ENCODE assay signal across 8 cellular contexts in the genomic region with DNA sequence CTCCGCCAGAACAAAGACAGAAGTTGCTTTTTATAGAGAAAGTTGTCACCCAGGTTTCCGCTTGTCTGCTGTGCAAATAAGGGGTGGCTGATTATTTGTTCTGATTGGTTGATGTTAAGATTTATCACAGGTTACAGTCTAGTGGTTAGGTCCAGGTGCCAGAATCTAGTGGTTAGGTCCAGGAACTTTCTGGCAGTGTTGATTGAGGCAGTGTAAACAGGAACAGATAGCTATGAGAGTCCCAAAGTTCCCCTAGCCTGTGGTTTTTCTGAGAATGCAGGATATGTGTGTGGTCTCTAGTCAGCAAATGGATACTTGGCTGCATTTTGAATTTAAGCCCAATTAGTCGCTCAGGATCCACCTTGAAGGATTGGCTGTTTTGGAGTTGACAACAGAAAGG.
DNase-seq lines count a peak whose midpoint lies in the region; ATAC-seq and TF ChIP-seq lines count a peak whose summit lies in the region.

No MANE protein-coding gene starts in this region.

- no peak overlapping the region for H3K56ac ChIP-seq in H9 (ENCODE audit: insufficient read length, low read depth, low read length)

- H2BK20ac ChIP-seq in H9 (ENCODE audit: low read depth, low read length, poor library complexity, severe bottlenecking), result no peak overlapping the region

- H2BK5ac ChIP-seq in H9 (ENCODE audit: insufficient read length, low read length), result no peak overlapping the region

- H3K27ac ChIP-seq in CD4-positive, CD25-positive, alpha-beta regulatory T cell (ENCODE audit: insufficient read depth, low read length, poor library complexity, severe bottlenecking), result peak overlapping the region; percentile 19
- no peak overlapping the region for H3K27ac ChIP-seq in left lung
- H3K27ac ChIP-seq in stomach, result no peak overlapping the region
- H3K27ac ChIP-seq in H9 (ENCODE audit: insufficient read length, low read depth, low read length), result no peak overlapping the region

- no peaks in the 10 kb centered on the region for H3K27me3 Mint-ChIP-seq in CD4-positive, CD25-positive, alpha-beta regulatory T cell
- H3K27me3 Mint-ChIP-seq in H9 (ENCODE audit: low read depth), result peaks cover 2% of the 10 kb centered on the region; the same call in 1 of the 2 replicates

- intact Hi-C loops in left lung (cut with DNase I), result no loop called here
- intact Hi-C loops in stomach (cut with DNase I; ENCODE audit: low total_unique reads), result no loop called here

- no peak overlapping the region for H3K9ac ChIP-seq in H9 (ENCODE audit: extremely low read depth, insufficient read length, low read length)

- no peaks in the 10 kb centered on the region for H3K79me2 ChIP-seq in H9 (ENCODE audit: insufficient read depth, low read length)

- H2BK15ac ChIP-seq in H9 (ENCODE audit: low read depth, low read length), result no peak overlapping the region

- no peak overlapping the region for H3K4me2 ChIP-seq in H9 (ENCODE audit: insufficient read depth, insufficient read length, low read length)

- peaks cover 3% of the 10 kb centered on the region for H3K36me3 Mint-ChIP-seq in CD4-positive, CD25-positive, alpha-beta regulatory T cell
- no peaks in the 10 kb centered on the region for H3K36me3 Mint-ChIP-seq in H9 (ENCODE audit: insufficient read depth in 1 of 3, low read depth in 3 of 3)

- peak overlapping the region; percentile 42 for H3K4me3 ChIP-seq in CD4-positive, CD25-positive, alpha-beta regulatory T cell (ENCODE audit: low read depth, low read length)
- H3K4me3 ChIP-seq in Jurkat, Clone E6-1 (ENCODE audit: low read length), result no peak overlapping the region
- no peak overlapping the region for H3K4me3 ChIP-seq in left lung
- H3K4me3 ChIP-seq in stomach, result no peak overlapping the region

- peaks cover 11 to 52% (median 32%) of the 10 kb centered on the region in 4 donors for H3K4me1 Mint-ChIP-seq in CD4-positive, CD25-positive, alpha-beta regulatory T cell
- H3K4me1 Mint-ChIP-seq in H9, result no peaks in the 10 kb centered on the region

- H2BK120ac ChIP-seq in H9 (ENCODE audit: low read depth, low read length, poor library complexity, severe bottlenecking), result no peak overlapping the region

- WGBS in stomach, 5 donors, result 11 to 39% (median 28%) methylated on average over 3 of the region's 3 CpGs
- WGBS in H9 (ENCODE audit: extremely low coverage, insufficient read length, low lambda C conversion rate), result no CpG with 5 or more reads among the region's 3 CpGs

- no peak overlapping the region for H4K91ac ChIP-seq in H9 (ENCODE audit: insufficient read length, low read depth, low read length)

- H3K9me3 Mint-ChIP-seq in CD4-positive, CD25-positive, alpha-beta regulatory T cell, result peaks cover 0 to 5% (median 2%) of the 10 kb centered on the region in 7 donors
- no peaks in the 10 kb centered on the region for H3K9me3 Mint-ChIP-seq in H9

- no peak overlapping the region for H3K18ac ChIP-seq in H9 (ENCODE audit: insufficient read length, low read depth, low read length)

- no peak for TF ChIP-seq EP300 in stomach (IDR thresholded peaks at IDR 0.05)

- H3K4ac ChIP-seq in H9 (ENCODE audit: low read depth, low read length), result no peak overlapping the region

- H3K23ac ChIP-seq in H9 (ENCODE audit: insufficient read length, low read depth, low read length), result no peak overlapping the region

- no peaks in the 10 kb centered on the region for H3K79me1 ChIP-seq in H9 (ENCODE audit: insufficient read depth, low read depth, low read length, poor library complexity, severe bottlenecking)

- DNase-seq in CD4-positive, CD25-positive, alpha-beta regulatory T cell, result peak in 2 of 3 donors; percentile 52 to 91
- peak; percentile 63 for DNase-seq in Jurkat, Clone E6-1 (ENCODE audit: low read depth, low spot score)
- DNase-seq in activated T-cell treated with anti-CD3 and anti-CD28 coated beads, Interleukin-2, amount 50 U/mL, for 48 hours, result peak; percentile 29 to 41
- DNase-seq in left lung, result no peak
- DNase-seq in stomach, result no peak
- DNase-seq in NCI-H2196 (lab: John Stamatoyannopoulos, UW; ENCODE audit: unreplicated experiment), result no peak
- no peak for DNase-seq in H9

- H3T11ph ChIP-seq in H9 (ENCODE audit: low read length), result no peak overlapping the region

- no peaks in the 10 kb centered on the region for H4K20me1 ChIP-seq in H9 (ENCODE audit: control insufficient read depth, insufficient read depth, insufficient read length)

- H3K4me1 ChIP-seq in CD4-positive, CD25-positive, alpha-beta regulatory T cell (ENCODE audit: control insufficient read depth, insufficient read depth, low read length, poor library complexity, severe bottlenecking), result peaks cover 19% of the 10 kb centered on the region
- no peaks in the 10 kb centered on the region for H3K4me1 ChIP-seq in left lung
- no peaks in the 10 kb centered on the region for H3K4me1 ChIP-seq in stomach
- no peaks in the 10 kb centered on the region for H3K4me1 ChIP-seq in H9 (ENCODE audit: insufficient read depth, low read length)

- no peak overlapping the region for H4K5ac ChIP-seq in H9 (ENCODE audit: insufficient read length, low read depth, low read length)

- H3K27me3 ChIP-seq in CD4-positive, CD25-positive, alpha-beta regulatory T cell (ENCODE audit: control insufficient read depth, insufficient read depth, low read length), result no peaks in the 10 kb centered on the region
- no peaks in the 10 kb centered on the region for H3K27me3 ChIP-seq in left lung
- H3K27me3 ChIP-seq in stomach, result no peaks in the 10 kb centered on the region
- H3K27me3 ChIP-seq in H9 (ENCODE audit: insufficient read depth, low read length), result no peaks in the 10 kb centered on the region

- TF ChIP-seq POLR2A in stomach (IDR thresholded peaks at IDR 0.05), result no peak

- peak overlapping the region in 2 of 4 donors; percentile 35 to 36 for H3K4me3 Mint-ChIP-seq in CD4-positive, CD25-positive, alpha-beta regulatory T cell
- no peak overlapping the region for H3K4me3 Mint-ChIP-seq in H9

- ATAC-seq in CD4-positive, CD25-positive, alpha-beta regulatory T cell (ENCODE audit: low read depth in 2 of 2), result peak; percentile 82 to 84
- ATAC-seq in GM19467 (IDR thresholded peaks at IDR 0.05; ENCODE audit: unreplicated experiment), result peak; percentile 62
- peak; percentile 79 for ATAC-seq in left lung

- H3K23me2 ChIP-seq in H9 (ENCODE audit: insufficient read length, low read depth, low read length, poor library complexity, severe bottlenecking), result no peaks in the 10 kb centered on the region

- H2AFZ ChIP-seq in H9 (ENCODE audit: low read length), result no peak overlapping the region

- H3K36me3 ChIP-seq in CD4-positive, CD25-positive, alpha-beta regulatory T cell (ENCODE audit: control insufficient read depth, insufficient read depth, low read length), result no peaks in the 10 kb centered on the region
- H3K36me3 ChIP-seq in left lung (no peaks in the 10 kb centered on the region), stomach (no peaks in the 10 kb centered on the region)

- no peaks in the 10 kb centered on the region for H3K9me3 ChIP-seq in CD4-positive, CD25-positive, alpha-beta regulatory T cell (ENCODE audit: control insufficient read depth in 2 of 2, low read length in 2 of 2)
- H3K9me3 ChIP-seq in left lung (no peaks in the 10 kb centered on the region), stomach (no peaks in the 10 kb centered on the region), H9 (ENCODE audit: control insufficient read depth, low read depth, low read length) (no peaks in the 10 kb centered on the region)

- no peak overlapping the region for H2AK5ac ChIP-seq in H9 (ENCODE audit: insufficient read length, low read length)

- TF ChIP-seq CTCF in left lung (IDR thresholded peaks at IDR 0.05) (no peak), stomach (IDR thresholded peaks at IDR 0.05) (no peak), H9 (conservative IDR thresholded peaks at IDR 0.05) (no peak)

- H4K8ac ChIP-seq in H9 (replicated peaks; ENCODE audit: insufficient read length, low read depth, low read length), result no peak overlapping the region

- H2BK12ac ChIP-seq in H9 (ENCODE audit: insufficient read length, low read depth, low read length), result no peak overlapping the region

- H3K14ac ChIP-seq in H9 (ENCODE audit: insufficient read depth, low read length), result no peak overlapping the region

- peak overlapping the region; percentile 38 to 74 (median 42) for H3K27ac Mint-ChIP-seq in CD4-positive, CD25-positive, alpha-beta regulatory T cell
- peak overlapping the region in 1 of 3 experiments; percentile 25; a peak in 1 of 7 replicates for H3K27ac Mint-ChIP-seq in H9

Comparison
In these comparisons a context has a peak if more than half of its experiments do, and no peak if none do; other contexts are left out.
1. DNase-seq: peak in CD4-positive, CD25-positive, alpha-beta regulatory T cell (2 of 3), Jurkat, Clone E6-1 (single experiment) and activated T-cell treated with anti-CD3 and anti-CD28 coated beads, Interleukin-2, amount 50 U/mL, for 48 hours (2 of 2); none in left lung (0 of 2), stomach (single experiment), NCI-H2196 (single experiment) and H9 (single experiment).
2. Peak in every context shown above with its lines, with median percentiles within 50 percentile points of each other: ATAC-seq.